In genomic region chr15:52281085-52282035, GRCh38 we compare ENCODE assay signal across 1 cellular context.
TF ChIP-seq lines count a peak whose summit lies in the region.

No MANE protein-coding gene starts in this region.

TF ChIP-seq in HepG2, 621 proteins besides CTCF, POLR2A, EP300 and RAD21 (continued from another document and continues in another):
- TF ChIP-seq ZFP91 (CRISPR knock-in tag; IDR thresholded peaks at IDR 0.05; ENCODE audit: borderline replicate concordance): no peak
- 0 out of 2 replicates have a peak, but pooled peaks have one; percentile 60 for TF ChIP-seq HDAC2 (CRISPR knock-in tag; IDR thresholded peaks at IDR 0.05)
- peak; percentile 37; the same call in 1 of the 2 replicates for TF ChIP-seq NCOR1 (IDR thresholded peaks at IDR 0.05; ENCODE audit: borderline replicate concordance, low read length)
- no peak for TF ChIP-seq FOXA1 (IDR thresholded peaks at IDR 0.05)
- TF ChIP-seq FOXA1 (CRISPR knock-in tag; IDR thresholded peaks at IDR 0.05): peak; percentile 46
- TF ChIP-seq SP5 (CRISPR knock-in tag; IDR thresholded peaks at IDR 0.05; ENCODE audit: borderline replicate concordance, low read depth): 0 out of 2 replicates have a peak, but pooled peaks have one; percentile 32
- peak; percentile 23; the same call in 1 of the 2 replicates for TF ChIP-seq MYC (CRISPR knock-in tag; IDR thresholded peaks at IDR 0.05; ENCODE audit: borderline replicate concordance)
- TF ChIP-seq MEF2D (CRISPR knock-in tag; IDR thresholded peaks at IDR 0.05): peak; percentile 36; the same call in 1 of the 2 replicates
- TF ChIP-seq HDAC1 (CRISPR knock-in tag; IDR thresholded peaks at IDR 0.05): peak; percentile 73; the same call in 1 of the 2 replicates
- TF ChIP-seq ZKSCAN8 (CRISPR knock-in tag; IDR thresholded peaks at IDR 0.05; ENCODE audit: borderline replicate concordance): peak; percentile 75; the same call in 1 of the 2 replicates
- TF ChIP-seq FOSL2 (CRISPR knock-in tag; IDR thresholded peaks at IDR 0.05): peak; percentile 36; the same call in 1 of the 2 replicates
- TF ChIP-seq ZBTB7B (CRISPR knock-in tag; IDR thresholded peaks at IDR 0.05): 0 out of 2 replicates have a peak, but pooled peaks have one; percentile 15
- TF ChIP-seq ZNF30 (CRISPR knock-in tag; IDR thresholded peaks at IDR 0.05): no peak
- TF ChIP-seq NR2F1 (CRISPR knock-in tag; IDR thresholded peaks at IDR 0.05): peak; percentile 94
- no peak for TF ChIP-seq AGO1 (IDR thresholded peaks at IDR 0.05; ENCODE audit: low read depth, low read length, poor library complexity, severe bottlenecking)
- TF ChIP-seq RXRA (CRISPR knock-in tag; IDR thresholded peaks at IDR 0.05): peak; percentile 95
- 0 out of 2 replicates have a peak, but pooled peaks have one; percentile 16 for TF ChIP-seq HNF1B (CRISPR knock-in tag; IDR thresholded peaks at IDR 0.05)
- no peak for TF ChIP-seq ZNF800 (CRISPR knock-in tag; IDR thresholded peaks at IDR 0.05)
- TF ChIP-seq TBX3 (IDR thresholded peaks at IDR 0.05; ENCODE audit: borderline replicate concordance): 0 out of 2 replicates have a peak, but pooled peaks have one; percentile 44
- peak; percentile 95 for TF ChIP-seq RXRB (CRISPR knock-in tag; IDR thresholded peaks at IDR 0.05; ENCODE audit: borderline replicate concordance)
- TF ChIP-seq ZNF335 (CRISPR knock-in tag; IDR thresholded peaks at IDR 0.05): peak; percentile 72; the same call in 1 of the 2 replicates
- TF ChIP-seq NR2F2 (IDR thresholded peaks at IDR 0.05; ENCODE audit: borderline replicate concordance, low read depth): peak; percentile 87
- TF ChIP-seq ZMYM3 (CRISPR knock-in tag; IDR thresholded peaks at IDR 0.05): peak; percentile 54; the same call in 1 of the 2 replicates
- TF ChIP-seq TFAP4 (IDR thresholded peaks at IDR 0.05; ENCODE audit: borderline replicate concordance, low read depth): peak; percentile 71; the same call in 1 of the 2 replicates
- TF ChIP-seq AHDC1 (CRISPR knock-in tag; IDR thresholded peaks at IDR 0.05; ENCODE audit: borderline replicate concordance): peak; percentile 19; the same call in 1 of the 2 replicates
- TF ChIP-seq FOXK1 (CRISPR knock-in tag; IDR thresholded peaks at IDR 0.05; ENCODE audit: borderline replicate concordance, low read depth): peak; percentile 43; the same call in 1 of the 2 replicates
- TF ChIP-seq, protein P1, sequence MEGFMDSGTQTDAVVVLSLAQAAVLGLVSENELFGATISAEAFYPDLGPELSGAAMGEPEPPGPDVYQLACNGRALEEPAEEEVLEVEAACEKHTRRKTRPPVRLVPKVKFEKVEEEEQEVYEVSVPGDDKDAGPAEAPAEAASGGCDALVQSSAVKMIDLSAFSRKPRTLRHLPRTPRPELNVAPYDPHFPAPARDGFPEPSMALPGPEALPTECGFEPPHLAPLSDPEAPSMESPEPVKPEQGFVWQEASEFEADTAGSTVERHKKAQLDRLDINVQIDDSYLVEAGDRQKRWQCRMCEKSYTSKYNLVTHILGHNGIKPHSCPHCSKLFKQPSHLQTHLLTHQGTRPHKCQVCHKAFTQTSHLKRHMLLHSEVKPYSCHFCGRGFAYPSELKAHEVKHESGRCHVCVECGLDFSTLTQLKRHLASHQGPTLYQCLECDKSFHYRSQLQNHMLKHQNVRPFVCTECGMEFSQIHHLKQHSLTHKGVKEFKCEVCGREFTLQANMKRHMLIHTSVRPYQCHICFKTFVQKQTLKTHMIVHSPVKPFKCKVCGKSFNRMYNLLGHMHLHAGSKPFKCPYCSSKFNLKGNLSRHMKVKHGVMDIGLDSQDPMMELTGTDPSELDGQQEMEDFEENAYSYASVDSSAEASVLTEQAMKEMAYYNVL (CRISPR knock-in tag; IDR thresholded peaks at IDR 0.05; ENCODE audit: borderline replicate concordance): peak; percentile 73; the same call in 1 of the 2 replicates
- 0 out of 2 replicates have a peak, but pooled peaks have one; percentile 11 for TF ChIP-seq ZNF770 (CRISPR knock-in tag; IDR thresholded peaks at IDR 0.05)
- peak; percentile 93 for TF ChIP-seq TEAD3 (CRISPR knock-in tag; optimal IDR thresholded peaks at IDR 0.05; ENCODE audit: borderline replicate concordance)
- no peak for TF ChIP-seq ZNF792 (CRISPR knock-in tag; IDR thresholded peaks at IDR 0.05)
- no peak for TF ChIP-seq BORCS8-MEF2B (CRISPR knock-in tag; IDR thresholded peaks at IDR 0.05)
- TF ChIP-seq SP4 (CRISPR knock-in tag; IDR thresholded peaks at IDR 0.05): peak; percentile 7; the same call in 1 of the 2 replicates
- TF ChIP-seq DPF2 (CRISPR knock-in tag; IDR thresholded peaks at IDR 0.05; ENCODE audit: borderline replicate concordance, low read depth): peak; percentile 71
- TF ChIP-seq ERF (CRISPR knock-in tag; IDR thresholded peaks at IDR 0.05): peak; percentile 76; the same call in 1 of the 2 replicates
- TF ChIP-seq ZSCAN21 (CRISPR knock-in tag; IDR thresholded peaks at IDR 0.05; ENCODE audit: borderline replicate concordance): peak; percentile 51; the same call in 1 of the 2 replicates
- no peak for TF ChIP-seq ZNF589 (CRISPR knock-in tag; conservative IDR thresholded peaks at IDR 0.05)
- TF ChIP-seq MTA1 (CRISPR knock-in tag; IDR thresholded peaks at IDR 0.05; ENCODE audit: borderline replicate concordance): peak; percentile 62; the same call in 1 of the 2 replicates
- TF ChIP-seq SOX13 (IDR thresholded peaks at IDR 0.05): no peak
- peak in 1 of 2 experiments; percentile 85; a peak in 2 of 4 replicates for TF ChIP-seq SOX13 (CRISPR knock-in tag; conservative IDR thresholded peaks at IDR 0.05 in 1 of 2, IDR thresholded peaks at IDR 0.05 in 1 of 2)
- TF ChIP-seq, protein P2, sequence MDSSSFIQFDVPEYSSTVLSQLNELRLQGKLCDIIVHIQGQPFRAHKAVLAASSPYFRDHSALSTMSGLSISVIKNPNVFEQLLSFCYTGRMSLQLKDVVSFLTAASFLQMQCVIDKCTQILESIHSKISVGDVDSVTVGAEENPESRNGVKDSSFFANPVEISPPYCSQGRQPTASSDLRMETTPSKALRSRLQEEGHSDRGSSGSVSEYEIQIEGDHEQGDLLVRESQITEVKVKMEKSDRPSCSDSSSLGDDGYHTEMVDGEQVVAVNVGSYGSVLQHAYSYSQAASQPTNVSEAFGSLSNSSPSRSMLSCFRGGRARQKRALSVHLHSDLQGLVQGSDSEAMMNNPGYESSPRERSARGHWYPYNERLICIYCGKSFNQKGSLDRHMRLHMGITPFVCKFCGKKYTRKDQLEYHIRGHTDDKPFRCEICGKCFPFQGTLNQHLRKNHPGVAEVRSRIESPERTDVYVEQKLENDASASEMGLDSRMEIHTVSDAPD (CRISPR knock-in tag; IDR thresholded peaks at IDR 0.05): no peak
- TF ChIP-seq MED13 (CRISPR knock-in tag; IDR thresholded peaks at IDR 0.05): 0 out of 2 replicates have a peak, but pooled peaks have one; percentile 26
- 0 out of 2 replicates have a peak, but pooled peaks have one; percentile 63 for TF ChIP-seq ZFP36L1 (CRISPR knock-in tag; IDR thresholded peaks at IDR 0.05)
- TF ChIP-seq, protein P3, sequence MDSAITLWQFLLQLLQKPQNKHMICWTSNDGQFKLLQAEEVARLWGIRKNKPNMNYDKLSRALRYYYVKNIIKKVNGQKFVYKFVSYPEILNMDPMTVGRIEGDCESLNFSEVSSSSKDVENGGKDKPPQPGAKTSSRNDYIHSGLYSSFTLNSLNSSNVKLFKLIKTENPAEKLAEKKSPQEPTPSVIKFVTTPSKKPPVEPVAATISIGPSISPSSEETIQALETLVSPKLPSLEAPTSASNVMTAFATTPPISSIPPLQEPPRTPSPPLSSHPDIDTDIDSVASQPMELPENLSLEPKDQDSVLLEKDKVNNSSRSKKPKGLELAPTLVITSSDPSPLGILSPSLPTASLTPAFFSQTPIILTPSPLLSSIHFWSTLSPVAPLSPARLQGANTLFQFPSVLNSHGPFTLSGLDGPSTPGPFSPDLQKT (CRISPR knock-in tag; IDR thresholded peaks at IDR 0.05; ENCODE audit: borderline replicate concordance): no peak
- TF ChIP-seq ARNTL (CRISPR knock-in tag; IDR thresholded peaks at IDR 0.05): no peak
